1 cellular context compared by ENCODE assay signal in genomic region chr4:186587416-186588018, GRCh38.
TF ChIP-seq lines count a peak whose summit lies in the region.

No MANE protein-coding gene starts in this region.

TF ChIP-seq in WTC11, 78 proteins besides CTCF, POLR2A, EP300 and RAD21 (continued from another document):
- TF ChIP-seq E2F1 (CRISPR knock-in tag; IDR thresholded peaks at IDR 0.05): no peak
- no peak for TF ChIP-seq NR2C2 (CRISPR knock-in tag; IDR thresholded peaks at IDR 0.05)
- TF ChIP-seq ZNF512 (CRISPR knock-in tag; IDR thresholded peaks at IDR 0.05; ENCODE audit: borderline replicate concordance): no peak
- no peak for TF ChIP-seq MYBL2 (CRISPR knock-in tag; IDR thresholded peaks at IDR 0.05)
- no peak for TF ChIP-seq ZNF281 (CRISPR knock-in tag; IDR thresholded peaks at IDR 0.05)
- TF ChIP-seq ZNF423 (CRISPR knock-in tag; IDR thresholded peaks at IDR 0.05): no peak
